ENCODE assay signal across 11 cellular contexts in genomic region chr6:34332255-34333198, GRCh38. TPM values are rescaled to one million over a fixed set of nuclear protein-coding genes. Genes with fewer than 3 reads are reported as not detected.
A peak's percentile ranks its signal among the peaks of the same experiment; 100 is the strongest.
DNase-seq lines count a peak whose midpoint lies in the region; ATAC-seq and TF ChIP-seq lines count a peak whose summit lies in the region.
"Had no signal": no experiment of that assay in that cellular context is flagged by ENCODE, and none has a peak within 500 bp of the region (broad histone marks: within the 10 kb centered on the region; RNA-seq: fewer than 3 reads in every experiment).

No MANE protein-coding gene starts in this region.

- H3K27me3 ChIP-seq in GM23338 (ENCODE audit: insufficient read depth) (no peaks in the 10 kb centered on the region), OCI-LY3 (ENCODE audit: low read depth, low read length) (no peaks in the 10 kb centered on the region), right atrium auricular region (no peaks in the 10 kb centered on the region)

- H3K4me1 ChIP-seq in GM23338 (ENCODE audit: insufficient read depth) (peaks cover 1% of the 10 kb centered on the region; the same call in 1 of the 2 replicates), OCI-LY3 (ENCODE audit: low read length) (peaks cover 20% of the 10 kb centered on the region), right atrium auricular region (peaks cover 0 to 38% of the 10 kb centered on the region in 2 donors)

- H3K4me3 ChIP-seq in GM23338 (no peak overlapping the region), OCI-LY3 (ENCODE audit: low read length) (peak overlapping the region; percentile 33; the same call in 1 of the 2 replicates), right atrium auricular region (no peak overlapping the region)

- H3K27ac ChIP-seq in GM23338 (ENCODE audit: low read depth) (no peak overlapping the region; the same call in none of the 2 replicates), OCI-LY3 (ENCODE audit: low read length) (0 out of 2 replicates have a peak overlapping the region, but pooled peaks have one; percentile 8), right atrium auricular region (peak overlapping the region; percentile 44 to 68)

- no peaks in the 10 kb centered on the region for H3K9me3 Mint-ChIP-seq in GM23338

- H3K9me2 ChIP-seq in GM23338 (ENCODE audit: insufficient read depth): no peaks in the 10 kb centered on the region

- H3K9me3 ChIP-seq in OCI-LY3 (ENCODE audit: insufficient read depth, low read length) (no peaks in the 10 kb centered on the region), right atrium auricular region (no peaks in the 10 kb centered on the region)

- H3K27ac Mint-ChIP-seq in GM23338: peak overlapping the region; percentile 24; the same call in 1 of the 2 replicates

- H3K27me3 Mint-ChIP-seq in GM23338 (ENCODE audit: insufficient read depth, low read depth, poor library complexity): peaks cover 1% of the 10 kb centered on the region

- H3K36me3 ChIP-seq in GM23338 (ENCODE audit: insufficient read depth) (no peaks in the 10 kb centered on the region), OCI-LY3 (replicated peaks; ENCODE audit: low read depth, low read length) (peaks cover 2% of the 10 kb centered on the region), right atrium auricular region (no peaks in the 10 kb centered on the region)

- H4K20me1 ChIP-seq in GM23338 (replicated peaks; ENCODE audit: insufficient read depth) (peaks cover 7% of the 10 kb centered on the region), OCI-LY3 (ENCODE audit: insufficient read depth, low read length) (peaks cover 9% of the 10 kb centered on the region)

- no peak overlapping the region for H3K9ac ChIP-seq in OCI-LY3 (ENCODE audit: low read length)

- H3K4me3 Mint-ChIP-seq in GM23338: no peak overlapping the region

- peaks cover 14% of the 10 kb centered on the region for H3K4me1 Mint-ChIP-seq in GM23338

- no peaks in the 10 kb centered on the region for H3F3A ChIP-seq in GM23338 (replicated peaks; ENCODE audit: low read depth)

- H3K79me2 ChIP-seq in GM23338 (replicated peaks; ENCODE audit: insufficient read depth): peaks cover 7% of the 10 kb centered on the region; the same call in 1 of the 2 replicates
- no peaks in the 10 kb centered on the region for H3K79me2 ChIP-seq in OCI-LY3 (ENCODE audit: low read length)

- H2AFZ ChIP-seq in GM23338 (no peak overlapping the region), OCI-LY3 (ENCODE audit: low read depth, low read length) (no peak overlapping the region)

- no peak overlapping the region for H3K4me2 ChIP-seq in GM23338
- peak overlapping the region; percentile 69 for H3K4me2 ChIP-seq in OCI-LY3 (ENCODE audit: low read length)

- no peak for TF ChIP-seq CTCF in GM23338 (conservative IDR thresholded peaks at IDR 0.05; ENCODE audit: low read depth in 2 of 2)
- TF ChIP-seq CTCF in OCI-LY3 (IDR thresholded peaks at IDR 0.05; ENCODE audit: low read depth, low read length): no peak
- TF ChIP-seq CTCF in right atrium auricular region (IDR thresholded peaks at IDR 0.05): no peak

- H3K36me3 Mint-ChIP-seq in GM23338 (ENCODE audit: low read depth): peaks cover 16% of the 10 kb centered on the region

- DNase-seq in AML-193 (lab: John Stamatoyannopoulos, UW) (peak; percentile 47 to 78), GM23338 (ENCODE audit: low spot score) (no peak), right atrium auricular region (ENCODE audit: low spot score) (no peak), DMS 273 (lab: John Stamatoyannopoulos, UW; ENCODE audit: unreplicated experiment) (no peak), mesenteric fat pad (ENCODE audit: low spot score) (no peak)
- DNase-seq: activated CD4-positive, alpha-beta T cell treated with anti-CD3 and anti-CD28 coated beads, Interleukin-2, amount 50 U/mL, for 48 hours; activated gamma-delta T cell treated with Interleukin-2 at 50 U/mL for 16 hours had no signal

- ATAC-seq in GM23338 (no peak), HG03342 (IDR thresholded peaks at IDR 0.05; ENCODE audit: unreplicated experiment) (no peak), HG02623 (IDR thresholded peaks at IDR 0.05; ENCODE audit: unreplicated experiment) (no peak)
- ATAC-seq: HCT116 had no signal

TF ChIP-seq in GM23338, 12 proteins besides CTCF, POLR2A, EP300 and RAD21:
- TF ChIP-seq CREB1 (CRISPR knock-in tag; IDR thresholded peaks at IDR 0.05; ENCODE audit: low read depth): no peak
- TF ChIP-seq ZNF331 (CRISPR knock-in tag; IDR thresholded peaks at IDR 0.05; ENCODE audit: low read depth): no peak
- TF ChIP-seq STAT1 (IDR thresholded peaks at IDR 0.05; ENCODE audit: unreplicated experiment): no peak
- TF ChIP-seq POLR2AphosphoS5 (IDR thresholded peaks at IDR 0.05; ENCODE audit: low read depth): no peak
- TF ChIP-seq NANOG (IDR thresholded peaks at IDR 0.05; ENCODE audit: borderline replicate concordance): no peak
- TF ChIP-seq ZNF114 (CRISPR knock-in tag; IDR thresholded peaks at IDR 0.05): no peak
- TF ChIP-seq ETS1 (IDR thresholded peaks at IDR 0.05): no peak
- TF ChIP-seq ZNF462 (CRISPR knock-in tag; IDR thresholded peaks at IDR 0.05): no peak
- no peak for TF ChIP-seq EZH2 (IDR thresholded peaks at IDR 0.05; ENCODE audit: low read depth, unreplicated experiment)

RNA-seq across cellular contexts. Expression of gene NUDT3, which starts 59.9 kb away (rescaled TPM):
- 31.1 and 32.5 TPM in 2 replicates for total RNA-seq in GM23338 (2014; rRNA removed; shearing (Covaris generic))
- polyA plus RNA-seq in GM23338 (2016; fragmentation: Nextera tagmentation; extraction: Ambion mirVana): 11.5 and 12.1 TPM in 2 replicates
- total RNA-seq in right atrium auricular region (10 to 100 TPM; 47.2 to 53.5 TPM), mesenteric fat pad (32.4 TPM)

Comparison
In these comparisons a context has a peak if more than half of its experiments do, and no peak if none do; other contexts are left out.
1. DNase-seq: peak in AML-193 (2 of 2); none in GM23338 (single experiment), right atrium auricular region (single experiment), DMS 273 (single experiment) and mesenteric fat pad (single experiment).